1 cellular context compared by ENCODE assay signal in the genomic region with DNA sequence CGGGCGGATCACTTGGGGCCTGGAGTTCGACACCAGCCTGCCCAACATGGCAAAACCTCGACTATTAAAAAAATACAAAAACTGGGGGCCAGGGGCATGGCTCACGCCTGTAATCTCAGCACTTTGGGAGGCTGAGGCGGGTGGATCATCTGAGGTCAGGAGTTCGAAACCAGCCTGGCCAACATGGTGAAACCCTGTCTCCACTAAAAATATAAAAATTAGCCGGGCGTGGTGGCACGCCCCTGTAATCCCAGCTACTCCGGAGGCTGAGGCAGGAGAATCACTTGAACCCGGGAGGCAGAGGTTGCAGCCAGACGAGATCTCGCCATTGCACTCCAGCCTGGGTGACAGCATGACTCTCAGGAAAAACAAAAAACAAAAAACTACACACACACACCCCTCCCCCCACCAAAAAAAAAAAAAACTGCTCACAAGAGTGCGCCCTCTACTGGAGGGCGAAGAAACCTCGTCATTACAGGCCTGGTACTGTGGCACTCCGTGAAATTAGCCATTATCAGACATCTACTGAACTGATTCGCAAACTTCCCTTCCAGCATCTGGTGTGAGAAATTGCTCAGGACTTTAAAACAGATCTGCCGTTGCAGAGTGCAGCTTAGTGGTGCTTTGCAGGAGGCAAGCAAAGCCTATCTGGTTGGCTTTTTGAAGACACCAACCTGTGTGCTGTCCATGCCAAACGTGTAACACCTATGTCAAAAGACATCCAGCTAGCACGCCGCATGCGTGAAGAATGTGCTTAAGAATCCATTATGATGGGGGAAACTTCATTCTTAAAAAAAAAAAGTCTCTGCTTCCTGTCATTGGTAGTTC.
A peak's percentile ranks its signal among the peaks of the same experiment; 100 is the strongest.
TF ChIP-seq lines count a peak whose summit lies in the region.

No MANE protein-coding gene starts in this region.

TF ChIP-seq in A549, 52 proteins besides CTCF, POLR2A, EP300 and RAD21:
- 0 out of 5 replicates have a peak, but pooled peaks of 1 of the 2 experiments have one; percentile 32 for TF ChIP-seq JUN (IDR thresholded peaks at IDR 0.05)
- TF ChIP-seq SMC3 (IDR thresholded peaks at IDR 0.05): peak; percentile 59; the same call in 2 of the 3 replicates
- no peak for TF ChIP-seq TP53 (CRISPR knock-in tag; IDR thresholded peaks at IDR 0.05)
- TF ChIP-seq CHD2 (IDR thresholded peaks at IDR 0.05; ENCODE audit: low read length, partially characterized antibody): peak; percentile 24
- TF ChIP-seq, protein P1, sequence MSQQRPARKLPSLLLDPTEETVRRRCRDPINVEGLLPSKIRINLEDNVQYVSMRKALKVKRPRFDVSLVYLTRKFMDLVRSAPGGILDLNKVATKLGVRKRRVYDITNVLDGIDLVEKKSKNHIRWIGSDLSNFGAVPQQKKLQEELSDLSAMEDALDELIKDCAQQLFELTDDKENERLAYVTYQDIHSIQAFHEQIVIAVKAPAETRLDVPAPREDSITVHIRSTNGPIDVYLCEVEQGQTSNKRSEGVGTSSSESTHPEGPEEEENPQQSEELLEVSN (IDR thresholded peaks at IDR 0.05; ENCODE audit: borderline replicate concordance, low read depth): no peak
- no peak for TF ChIP-seq ZSCAN20 (CRISPR knock-in tag; IDR thresholded peaks at IDR 0.05)
